Comparison of ENCODE assay signal across 1 cellular context in the genomic region with DNA sequence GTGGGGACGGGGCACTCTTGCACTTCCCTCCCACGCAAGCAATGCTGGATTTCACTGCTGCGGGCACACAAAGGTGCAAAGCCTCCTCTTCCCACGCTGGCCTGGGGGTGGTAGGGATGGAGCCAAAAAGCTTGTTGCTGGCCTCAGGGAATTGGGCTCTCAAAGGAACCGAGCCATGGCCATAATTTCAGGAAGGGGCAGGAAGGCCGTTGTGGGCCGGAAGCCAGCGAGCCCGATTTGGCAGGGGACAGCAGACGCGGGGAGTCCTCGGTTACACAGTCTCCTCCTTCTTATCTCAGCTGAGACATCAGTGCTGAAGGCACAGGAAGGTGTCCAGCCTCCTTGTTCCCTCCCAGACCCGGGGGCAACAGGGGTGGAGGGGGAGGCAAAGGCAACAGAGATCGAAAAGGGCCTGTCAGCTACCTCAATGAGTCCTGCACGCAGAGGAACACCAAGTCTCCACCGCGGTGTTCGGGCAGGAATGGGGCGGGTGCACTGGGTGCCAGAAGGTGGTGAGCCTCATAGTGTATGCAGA.
TF ChIP-seq lines count a peak whose summit lies in the region.

No MANE protein-coding gene starts in this region.

TF ChIP-seq in IMR-90, 13 proteins besides CTCF, POLR2A, EP300 and RAD21:
- TF ChIP-seq NFE2L2 (IDR thresholded peaks at IDR 0.05; ENCODE audit: low read depth, low read length) (no peak), SMC3 (IDR thresholded peaks at IDR 0.05; ENCODE audit: low read depth, low read length) (no peak), RCOR1 (IDR thresholded peaks at IDR 0.05; ENCODE audit: insufficient replicate concordance, low read length) (no peak), CHD1 (IDR thresholded peaks at IDR 0.05; ENCODE audit: low read depth, low read length) (no peak), MAZ (IDR thresholded peaks at IDR 0.05; ENCODE audit: borderline replicate concordance, low read depth, low read length) (no peak), CEBPB (IDR thresholded peaks at IDR 0.05; ENCODE audit: low read depth, low read length) (no peak)
